Comparison of ENCODE assay signal across 22 cellular contexts in genomic region chr12:67339530-67339929, GRCh38.
A peak's percentile ranks its signal among the peaks of the same experiment; 100 is the strongest.
DNase-seq lines count a peak whose midpoint lies in the region; ATAC-seq, FAIRE-seq and TF ChIP-seq lines count a peak whose summit lies in the region.
"Had no signal": no experiment of that assay in that cellular context is flagged by ENCODE, and none has a peak within 500 bp of the region (broad histone marks: within the 10 kb centered on the region; RNA-seq: fewer than 3 reads in every experiment).

No MANE protein-coding gene starts in this region.

- H2AK5ac ChIP-seq in mesenchymal stem cell (ENCODE audit: low read length, severe bottlenecking): no peak overlapping the region

- DNase-seq in GM12892 (ENCODE audit: insufficient read length): no peak
- DNase-seq in endodermal cell: no peak
- no peak for DNase-seq in mesenchymal stem cell
- no peak for DNase-seq in substantia nigra (lab: John Stamatoyannopoulos, UW)
- DNase-seq: AML-193; Caco-2; Calu3; CD4-positive, alpha-beta T cell; CD8-positive, alpha-beta T cell; DMS79; DND-41; EL; GDM1 had no signal

- ATAC-seq in HG02763 (IDR thresholded peaks at IDR 0.05; ENCODE audit: unreplicated experiment): no peak
- ATAC-seq: A549; CD8-positive, alpha-beta T cell; GM12878 had no signal

- H2BK5ac ChIP-seq in mesenchymal stem cell (ENCODE audit: low read depth, low read length, poor library complexity, severe bottlenecking): no peak overlapping the region

- no peak overlapping the region for H4K8ac ChIP-seq in mesenchymal stem cell (ENCODE audit: low read length)

- TF ChIP-seq POLR2A in GM12892 (IDR thresholded peaks at IDR 0.05; ENCODE audit: low read depth, low read length): no peak

- WGBS in endodermal cell (ENCODE audit: insufficient coverage in 1 of 2, insufficient read length in 1 of 2), 2 experiments: 95% methylated on average over 1 of the region's 1 CpG; no CpG with 5 or more reads in 1 of the 2 experiments
- 96% methylated on average over 1 of the region's 1 CpG for WGBS in mesenchymal stem cell

- no peak overlapping the region for H4K91ac ChIP-seq in mesenchymal stem cell (ENCODE audit: low read length)

- no peak for TF ChIP-seq CTCF in endodermal cell (conservative IDR thresholded peaks at IDR 0.05)

- H3K4me3 Mint-ChIP-seq in endodermal cell: no peak overlapping the region
- H3K4me3 Mint-ChIP-seq: B cell; CD4-positive, alpha-beta T cell; CD8-positive, alpha-beta T cell had no signal

- no peak overlapping the region for H3K4ac ChIP-seq in mesenchymal stem cell (ENCODE audit: low read depth in 1 of 2, low read length in 2 of 2)

- no peak overlapping the region for H3K27ac Mint-ChIP-seq in endodermal cell
- H3K27ac Mint-ChIP-seq: B cell; CD4-positive, alpha-beta T cell; CD8-positive, alpha-beta T cell had no signal

- H3K14ac ChIP-seq in mesenchymal stem cell (ENCODE audit: low read length in 2 of 2): no peak overlapping the region

- H3K27me3 Mint-ChIP-seq in endodermal cell (ENCODE audit: insufficient read depth): no peaks in the 10 kb centered on the region
- H3K27me3 Mint-ChIP-seq: B cell; CD4-positive, alpha-beta T cell had no signal

- H3K27me3 ChIP-seq in endodermal cell (ENCODE audit: control insufficient read depth, insufficient read depth, low read length, poor library complexity, severe bottlenecking) (no peaks in the 10 kb centered on the region), mesenchymal stem cell (ENCODE audit: control insufficient read depth in 1 of 2, insufficient read depth in 1 of 2, low read length in 2 of 2) (no peaks in the 10 kb centered on the region)
- H3K27me3 ChIP-seq: BLaER1 treated with 17β-estradiol and CSF1 and Interleukin-3, amounts not matched to agents 10 nM and 100 nM had no signal

- no peak overlapping the region for H3K18ac ChIP-seq in mesenchymal stem cell (ENCODE audit: low read depth in 1 of 2, low read length in 2 of 2)

- H2AFZ ChIP-seq in mesenchymal stem cell (ENCODE audit: low read depth, low read length): no peak overlapping the region

- H3K27ac ChIP-seq in endodermal cell (ENCODE audit: low read depth, low read length): no peak overlapping the region
- H3K27ac ChIP-seq in mesenchymal stem cell (ENCODE audit: low read length, poor library complexity, severe bottlenecking): no peak overlapping the region
- H3K27ac ChIP-seq in substantia nigra (ENCODE audit: low read depth, low read length, poor library complexity, severe bottlenecking): no peak overlapping the region
- H3K27ac ChIP-seq: 22Rv1; A549; BLaER1 treated with 17β-estradiol and CSF1 and Interleukin-3, amounts not matched to agents 10 nM and 100 nM; C4-2B had no signal

- H2BK120ac ChIP-seq in mesenchymal stem cell (ENCODE audit: low read depth, low read length): no peak overlapping the region

- H3K23ac ChIP-seq in mesenchymal stem cell (ENCODE audit: low read length in 2 of 2): no peak overlapping the region

- no peaks in the 10 kb centered on the region for H3K4me1 Mint-ChIP-seq in endodermal cell
- H3K4me1 Mint-ChIP-seq: B cell had no signal

- peaks cover 39% of the 10 kb centered on the region for H3K9me3 Mint-ChIP-seq in endodermal cell

- no peak overlapping the region for H3K9ac ChIP-seq in endodermal cell (ENCODE audit: extremely low read depth, low read length, poor library complexity, severe bottlenecking)
- H3K9ac ChIP-seq in mesenchymal stem cell (ENCODE audit: low read length): no peak overlapping the region
- H3K9ac ChIP-seq: BLaER1 treated with 17β-estradiol and CSF1 and Interleukin-3, amounts not matched to agents 10 nM and 100 nM had no signal

- H3K4me1 ChIP-seq in endodermal cell (ENCODE audit: control insufficient read depth, insufficient read depth, low read length) (no peaks in the 10 kb centered on the region), mesenchymal stem cell (ENCODE audit: control insufficient read depth, insufficient read depth, low read depth, low read length) (no peaks in the 10 kb centered on the region)
- H3K4me1 ChIP-seq: A549; BLaER1 treated with 17β-estradiol and CSF1 and Interleukin-3, amounts not matched to agents 10 nM and 100 nM; Caco-2 had no signal

- H3K79me1 ChIP-seq in mesenchymal stem cell (replicated peaks; ENCODE audit: low read length, poor library complexity, severe bottlenecking): peaks cover 4% of the 10 kb centered on the region

- H3K36me3 ChIP-seq in endodermal cell (ENCODE audit: control insufficient read depth, insufficient read depth, low read length) (no peaks in the 10 kb centered on the region), mesenchymal stem cell (ENCODE audit: control insufficient read depth in 1 of 2, insufficient read depth in 2 of 2, low read depth in 1 of 2, low read length in 2 of 2) (peaks cover 0 to 3% of the 10 kb centered on the region in 2 experiments)

- peaks cover 34% of the 10 kb centered on the region for H3K36me3 Mint-ChIP-seq in endodermal cell (ENCODE audit: low read depth)

- FAIRE-seq in GM12892 (lab: Jason Lieb, UNC): peak; percentile 46
- FAIRE-seq: A549, D721Med, GM12878, GM19239 had no signal

- no peak overlapping the region for H2BK15ac ChIP-seq in mesenchymal stem cell (ENCODE audit: low read depth, poor library complexity, severe bottlenecking)

- H3K9me3 ChIP-seq in endodermal cell (ENCODE audit: control insufficient read depth, low read length) (peaks cover 41% of the 10 kb centered on the region), mesenchymal stem cell (ENCODE audit: control insufficient read depth, low read length) (peaks cover 19% of the 10 kb centered on the region)

- H2BK12ac ChIP-seq in mesenchymal stem cell (ENCODE audit: low read length in 2 of 2): no peak overlapping the region

- H3K4me3 ChIP-seq in endodermal cell (ENCODE audit: low read length) (peak overlapping the region; percentile 2), mesenchymal stem cell (ENCODE audit: insufficient read depth in 1 of 2, low read depth in 1 of 2, low read length in 2 of 2) (no peak overlapping the region)
- H3K4me3 ChIP-seq: A549; BLaER1 treated with 17β-estradiol and CSF1 and Interleukin-3, amounts not matched to agents 10 nM and 100 nM; GM12878 had no signal

- H3K4me2 ChIP-seq in mesenchymal stem cell (ENCODE audit: low read length, poor library complexity, severe bottlenecking): peak overlapping the region; percentile 16
- H3K4me2 ChIP-seq: A549; BLaER1 treated with 17β-estradiol and CSF1 and Interleukin-3, amounts not matched to agents 10 nM and 100 nM had no signal
